Comparison of ENCODE assay signal across 9 cellular contexts in the genomic region with DNA sequence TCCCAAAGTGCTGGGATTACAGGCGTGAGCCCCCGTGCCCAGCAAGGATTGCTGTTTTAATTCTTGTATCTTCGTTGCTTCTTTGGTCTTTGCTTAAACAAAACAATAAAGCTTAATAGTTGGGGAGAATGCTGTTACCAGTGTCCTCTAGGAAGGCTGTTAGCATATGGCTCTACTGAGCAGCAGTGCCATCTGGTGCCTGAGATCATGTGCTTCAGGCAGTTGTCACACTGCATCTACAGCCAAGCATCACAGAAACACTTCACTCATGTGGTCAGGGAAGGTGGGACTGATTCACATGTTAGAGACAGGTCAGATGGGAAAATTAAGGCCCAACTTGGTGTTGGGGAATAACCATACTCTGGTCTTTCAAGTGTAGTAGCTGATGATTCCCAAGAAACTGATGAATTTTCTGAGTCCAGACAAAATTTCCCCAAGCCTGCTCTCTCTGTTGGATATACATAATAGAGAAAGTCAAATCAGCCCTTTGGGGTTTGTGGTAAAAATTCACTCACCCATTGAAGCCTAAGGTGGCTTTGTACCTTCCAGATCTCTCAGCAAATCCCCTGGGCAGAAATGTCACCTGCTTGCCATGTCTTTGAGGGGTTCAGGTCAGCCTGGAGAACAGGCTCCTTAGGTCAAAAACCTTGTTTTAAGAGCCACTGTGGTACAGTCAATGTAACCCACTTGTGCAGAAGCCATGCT. TPM values are rescaled to one million over a fixed set of nuclear protein-coding genes. Genes with fewer than 3 reads are reported as not detected.
DNase-seq lines count a peak whose midpoint lies in the region; ATAC-seq and TF ChIP-seq lines count a peak whose summit lies in the region.
"Had no signal": no experiment of that assay in that cellular context is flagged by ENCODE, and none has a peak within 500 bp of the region (broad histone marks: within the 10 kb centered on the region; RNA-seq: fewer than 3 reads in every experiment).

No MANE protein-coding gene starts in this region.

- TF ChIP-seq CTCF in 22Rv1 (IDR thresholded peaks at IDR 0.05) (peak; percentile 76), brain microvascular endothelial cell (IDR thresholded peaks at IDR 0.05; ENCODE audit: low read depth, low read length, missing control alignments) (peak; percentile 78), uterus (IDR thresholded peaks at IDR 0.05) (peak in 2 of 4 experiments; percentile 3 to 12)

- H3K36me3 ChIP-seq in brain microvascular endothelial cell (replicated peaks) (no peaks in the 10 kb centered on the region), uterus (no peaks in the 10 kb centered on the region)

- DNase-seq in EH (ENCODE audit: low read depth) (peak; percentile 76), NCI-H82 (lab: John Stamatoyannopoulos, UW) (peak; percentile 89), brain microvascular endothelial cell (peak; percentile 74), kidney tubule cell (ENCODE audit: low spot score) (peak; percentile 65), uterus (no peak)

- ATAC-seq in HG02759 (IDR thresholded peaks at IDR 0.05; ENCODE audit: unreplicated experiment) = peak; percentile 82
- ATAC-seq in GM18517 (IDR thresholded peaks at IDR 0.05; ENCODE audit: unreplicated experiment) = no peak

- no peaks in the 10 kb centered on the region for H3K4me1 ChIP-seq in uterus

- in situ Hi-C loops in brain microvascular endothelial cell (cut with HindIII; ENCODE audit: low pct_ligation_motif_present, low sequenced_read_pairs) = no loop called here

- H3K27ac ChIP-seq in 22Rv1 (no peak overlapping the region), brain microvascular endothelial cell (no peak overlapping the region), uterus (no peak overlapping the region)

- no peaks in the 10 kb centered on the region for H3K27me3 ChIP-seq in brain microvascular endothelial cell (replicated peaks)
- H3K27me3 ChIP-seq in uterus = no peaks in the 10 kb centered on the region

- intact Hi-C loops in uterus (cut with DNase I; ENCODE audit: low total_unique reads) = no loop called here

- TF ChIP-seq POLR2A in uterus (IDR thresholded peaks at IDR 0.05) = no peak

- no peaks in the 10 kb centered on the region for H3K9me3 ChIP-seq in uterus

- H3K4me3 ChIP-seq in brain microvascular endothelial cell (ENCODE audit: low read depth, low read length) (no peak overlapping the region), uterus (no peak overlapping the region)
- H3K4me3 ChIP-seq: lung had no signal

RNA-seq across cellular contexts. Expression of gene UBE2D4, which starts 28.4 kb away (rescaled TPM):
- total RNA-seq in uterus = 10 to 100 TPM in 3 of 4 donors, 1 to 10 TPM in 1; 5.1 to 23.8 (median 16.5) TPM

RNA-seq across cellular contexts. Expression of gene SPDYE1, which starts 43.0 kb away (rescaled TPM):
- total RNA-seq in uterus = not detected

RNA-seq across cellular contexts. Expression of gene URGCP, which starts 48.3 kb away (rescaled TPM):
- total RNA-seq in uterus = 10 to 100 TPM; 13.1 to 44.8 (median 28.9) TPM

Comparison
In these comparisons a context has a peak if more than half of its experiments do, and no peak if none do; other contexts are left out.
1. DNase-seq: peak in EH (single experiment), NCI-H82 (single experiment), brain microvascular endothelial cell (single experiment) and kidney tubule cell (single experiment); none in uterus (0 of 2).